12 cellular contexts compared by ENCODE assay signal in genomic region chr17:48439473-48439872, GRCh38. TPM values are rescaled to one million over a fixed set of nuclear protein-coding genes. Genes with fewer than 3 reads are reported as not detected.
DNase-seq lines count a peak whose midpoint lies in the region; ATAC-seq and TF ChIP-seq lines count a peak whose summit lies in the region.
"Had no signal": no experiment of that assay in that cellular context is flagged by ENCODE, and none has a peak within 500 bp of the region (broad histone marks: within the 10 kb centered on the region; RNA-seq: fewer than 3 reads in every experiment).

No MANE protein-coding gene starts in this region.

- intact Hi-C loops in heart right ventricle (cut with DNase I), result no loop called here
- intact Hi-C loops in Calu3 (cut with micrococcal nuclease; ENCODE audit: unreplicated experiment), result no loop called here

- H3K27ac ChIP-seq in cardiac muscle cell, result peak overlapping the region; percentile 53
- H3K27ac ChIP-seq in heart right ventricle, result peak overlapping the region in 1 of 10 donors; percentile 64
- H3K27ac ChIP-seq: gastroesophageal sphincter had no signal

- H3K9me3 Mint-ChIP-seq in activated naive CD8-positive, alpha-beta T cell treated with anti-CD3 and anti-CD28 coated beads for 36 hours, result peaks cover 9% of the 10 kb centered on the region
- H3K9me3 Mint-ChIP-seq in stimulated activated naive CD8-positive, alpha-beta T cell treated with anti-CD3 and anti-CD28 coated beads, Interleukin-15, Interleukin-2, amounts not matched to agents 100 ng/mL and 50 ng/mL, for 24 hours, result peaks cover 10% of the 10 kb centered on the region
- H3K9me3 Mint-ChIP-seq in Calu3 (ENCODE audit: low read depth, unreplicated experiment), result peaks cover 3% of the 10 kb centered on the region

- TF ChIP-seq CTCF in cardiac muscle cell (IDR thresholded peaks at IDR 0.05; ENCODE audit: low read depth, low read length) (no peak), heart right ventricle (IDR thresholded peaks at IDR 0.05) (no peak), Calu3 (IDR thresholded peaks at IDR 0.05; ENCODE audit: unreplicated experiment) (no peak)

- peaks cover 39% of the 10 kb centered on the region for H3K4me1 ChIP-seq in cardiac muscle cell (ENCODE audit: low read depth)
- H3K4me1 ChIP-seq in heart right ventricle, result peaks cover 0 to 52% (median 0%) of the 10 kb centered on the region in 9 donors
- H3K4me1 ChIP-seq: gastroesophageal sphincter had no signal

- BruUV-seq in Calu3 (replicated peaks; lab: Mats Ljungman, UMichigan), result no TSS peak

- no peaks in the 10 kb centered on the region for H3K27me3 Mint-ChIP-seq in activated naive CD8-positive, alpha-beta T cell treated with anti-CD3 and anti-CD28 coated beads for 36 hours
- H3K27me3 Mint-ChIP-seq in stimulated activated naive CD8-positive, alpha-beta T cell treated with anti-CD3 and anti-CD28 coated beads, Interleukin-15, Interleukin-2, amounts not matched to agents 100 ng/mL and 50 ng/mL, for 24 hours, result no peaks in the 10 kb centered on the region
- H3K27me3 Mint-ChIP-seq in Calu3 (ENCODE audit: unreplicated experiment), result peaks cover 31% of the 10 kb centered on the region

- H3K36me3 Mint-ChIP-seq in activated naive CD8-positive, alpha-beta T cell treated with anti-CD3 and anti-CD28 coated beads for 36 hours, result peaks cover 11% of the 10 kb centered on the region
- peaks cover 4% of the 10 kb centered on the region for H3K36me3 Mint-ChIP-seq in stimulated activated naive CD8-positive, alpha-beta T cell treated with anti-CD3 and anti-CD28 coated beads, Interleukin-15, Interleukin-2, amounts not matched to agents 100 ng/mL and 50 ng/mL, for 24 hours (ENCODE audit: low read depth)
- H3K36me3 Mint-ChIP-seq in Calu3 (ENCODE audit: insufficient read depth, unreplicated experiment), result no peaks in the 10 kb centered on the region

- DNase-seq in cardiac muscle cell (ENCODE audit: low read depth in 1 of 2, low spot score in 1 of 2) (no peak), heart right ventricle (no peak), NAMALWA (ENCODE audit: low spot score) (peak; percentile 60), Calu3 (no peak), middle frontal gyrus (ENCODE audit: extremely low spot score, low spot score) (no peak)
- DNase-seq in activated naive CD8-positive, alpha-beta T cell treated with anti-CD3 and anti-CD28 coated beads for 36 hours, result peak; percentile 39
- DNase-seq: kidney glomerular epithelial cell; stimulated activated CD8-positive, alpha-beta memory T cell treated with anti-CD3 and anti-CD28 coated beads, Interleukin-4, amount 100 ng/mL, for 48 hours had no signal

- WGBS in heart right ventricle, 2 donors, result 89% methylated on average over 2 of the region's 2 CpGs

- H3K4me3 ChIP-seq in cardiac muscle cell (no peak overlapping the region), heart right ventricle (no peak overlapping the region)
- H3K4me3 ChIP-seq: gastroesophageal sphincter had no signal

- H3K36me3 ChIP-seq in cardiac muscle cell (no peaks in the 10 kb centered on the region), heart right ventricle (no peaks in the 10 kb centered on the region)
- H3K36me3 ChIP-seq: gastroesophageal sphincter had no signal

- H3K4me1 Mint-ChIP-seq in activated naive CD8-positive, alpha-beta T cell treated with anti-CD3 and anti-CD28 coated beads for 36 hours, result peaks cover 77% of the 10 kb centered on the region
- peaks cover 90% of the 10 kb centered on the region for H3K4me1 Mint-ChIP-seq in stimulated activated naive CD8-positive, alpha-beta T cell treated with anti-CD3 and anti-CD28 coated beads, Interleukin-15, Interleukin-2, amounts not matched to agents 100 ng/mL and 50 ng/mL, for 24 hours (ENCODE audit: low read depth)
- H3K4me1 Mint-ChIP-seq in Calu3 (ENCODE audit: low read depth, unreplicated experiment), result peaks cover 9% of the 10 kb centered on the region

- H3K9me3 ChIP-seq in cardiac muscle cell (ENCODE audit: low read depth), result no peaks in the 10 kb centered on the region
- no peaks in the 10 kb centered on the region for H3K9me3 ChIP-seq in heart right ventricle
- H3K9me3 ChIP-seq: gastroesophageal sphincter had no signal

- CTCF ChIA-PET in Calu3 (lab: Charles Lee), result interaction anchor here (0.8 to 0.9 kb wide), 2 partner anchors 47 to 59 kb away, joined by 3 read pairs; no protein-coding TSS in a partner anchor

- H3K4me3 Mint-ChIP-seq in activated naive CD8-positive, alpha-beta T cell treated with anti-CD3 and anti-CD28 coated beads for 36 hours, result peak overlapping the region; percentile 29
- peak overlapping the region; percentile 50 for H3K4me3 Mint-ChIP-seq in stimulated activated naive CD8-positive, alpha-beta T cell treated with anti-CD3 and anti-CD28 coated beads, Interleukin-15, Interleukin-2, amounts not matched to agents 100 ng/mL and 50 ng/mL, for 24 hours
- H3K4me3 Mint-ChIP-seq in Calu3 (ENCODE audit: low read depth, unreplicated experiment), result no peak overlapping the region

- peak overlapping the region; percentile 95 for H3K27ac Mint-ChIP-seq in activated naive CD8-positive, alpha-beta T cell treated with anti-CD3 and anti-CD28 coated beads for 36 hours
- H3K27ac Mint-ChIP-seq in stimulated activated naive CD8-positive, alpha-beta T cell treated with anti-CD3 and anti-CD28 coated beads, Interleukin-15, Interleukin-2, amounts not matched to agents 100 ng/mL and 50 ng/mL, for 24 hours, result peak overlapping the region; percentile 95
- H3K27ac Mint-ChIP-seq in Calu3 (ENCODE audit: unreplicated experiment), result no peak overlapping the region

- ATAC-seq in heart right ventricle, result no peak
- ATAC-seq in GM19324 (IDR thresholded peaks at IDR 0.05; ENCODE audit: low FRiP score, unreplicated experiment), result no peak
- ATAC-seq: gastroesophageal sphincter had no signal

- peaks cover 2% of the 10 kb centered on the region for H3K27me3 ChIP-seq in cardiac muscle cell
- H3K27me3 ChIP-seq in heart right ventricle, result peaks cover 0 to 67% (median 50%) of the 10 kb centered on the region in 7 donors

RNA-seq across cellular contexts. Expression of gene SKAP1, which starts 9.5 kb away (rescaled TPM):
- total RNA-seq in cardiac muscle cell (0.36 TPM in 1 of 2 replicates, not detected in the other), heart right ventricle (1 to 10 TPM in 1 of 10 donors, under 1 TPM in 5, not detected in 4; 0.49 to 1.7 (median 0.82) TPM), Calu3 (2022) (4.4 and 9.3 TPM in 2 replicates)
- polyA plus RNA-seq in cardiac muscle cell (0.65 TPM in 1 of 2 replicates, not detected in the other), heart right ventricle (under 1 TPM in 1 of 2 donors, not detected in 1; 0.33 TPM)
- total RNA-seq in activated naive CD8-positive, alpha-beta T cell treated with anti-CD3 and anti-CD28 coated beads for 36 hours, result 10 to 100 TPM; 54.2 to 55.4 TPM
- total RNA-seq: astrocyte had no signal

Comparison
In these comparisons a context has a peak if more than half of its experiments do, and no peak if none do; other contexts are left out.
1. DNase-seq: peak in NAMALWA (single experiment) and activated naive CD8-positive, alpha-beta T cell treated with anti-CD3 and anti-CD28 coated beads for 36 hours (single experiment); none in cardiac muscle cell (0 of 2), heart right ventricle (0 of 2), Calu3 (single experiment) and middle frontal gyrus (single experiment).